11 cellular contexts compared by ENCODE assay signal in the genomic region with DNA sequence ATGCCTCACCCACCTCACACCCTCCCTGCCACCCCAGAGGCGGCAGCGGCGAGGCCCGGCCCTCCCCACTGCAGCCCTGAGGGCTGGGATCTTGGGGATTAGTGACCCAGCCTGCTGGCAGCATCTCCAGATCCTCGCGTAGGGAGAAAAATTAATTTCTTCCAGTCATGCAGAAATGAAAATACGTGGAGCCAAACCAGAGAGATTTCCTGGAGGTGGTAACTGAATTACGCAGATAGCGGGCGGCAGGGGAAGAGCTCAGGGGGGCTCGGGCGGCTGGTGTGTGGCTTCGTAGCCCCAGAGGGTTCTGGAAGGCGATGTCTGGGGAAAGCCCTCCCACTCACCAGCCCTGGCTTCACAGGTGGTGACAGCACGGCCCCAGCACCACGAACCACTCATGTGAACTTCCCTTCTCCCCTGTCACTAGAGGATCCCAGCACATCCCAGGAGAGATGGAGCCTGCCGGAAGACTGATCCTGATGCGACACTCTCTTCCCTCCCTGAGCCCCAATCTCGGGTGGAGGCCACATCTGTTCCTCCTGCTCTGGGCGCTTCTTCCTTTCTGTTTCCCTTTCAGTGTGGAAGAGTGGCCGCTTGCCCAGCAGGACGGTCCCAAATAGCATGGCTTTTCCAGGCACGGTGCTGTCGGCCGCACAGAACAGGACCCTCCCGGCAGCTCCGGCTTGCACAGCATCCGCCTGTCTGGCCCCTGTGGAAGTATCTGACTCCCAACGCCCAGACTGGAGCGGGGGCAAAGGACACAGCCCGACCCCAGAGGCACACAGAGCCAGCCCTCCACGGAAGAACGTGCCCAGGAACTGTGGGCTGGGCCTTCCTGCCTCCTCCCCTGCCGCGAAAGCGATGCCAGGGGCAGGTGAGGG. TPM values are rescaled to one million over a fixed set of nuclear protein-coding genes. Genes with fewer than 3 reads are reported as not detected.
DNase-seq lines count a peak whose midpoint lies in the region; ATAC-seq, FAIRE-seq and TF ChIP-seq lines count a peak whose summit lies in the region.
"Had no signal": no experiment of that assay in that cellular context is flagged by ENCODE, and none has a peak within 500 bp of the region (broad histone marks: within the 10 kb centered on the region; RNA-seq: fewer than 3 reads in every experiment).

No MANE protein-coding gene starts in this region.

- intact Hi-C loops in pancreas (cut with DNase I): loop anchor here in 1 of 3 donors (5.0 kb wide), 1 partner anchor 343 kb away; no protein-coding TSS in a partner anchor

- in situ Hi-C loops in ACHN (cut with HindIII; ENCODE audit: low pct_ligation_motif_present, low pct_unique_long_range_greater_than_20kb, low sequenced_read_pairs): no loop called here

- H3K27me3 ChIP-seq in BLaER1: peaks cover 32% of the 10 kb centered on the region
- H3K27me3 ChIP-seq in esophagus (ENCODE audit: control insufficient read depth in 1 of 2, insufficient read depth in 2 of 2, low read length in 2 of 2): peaks cover 0 to 13% of the 10 kb centered on the region in 2 donors
- no peaks in the 10 kb centered on the region for H3K27me3 ChIP-seq in pancreas

- no peak for FAIRE-seq in pancreas (lab: Jason Lieb, UNC)

- H3K4me1 ChIP-seq in BLaER1 (peaks cover 89% of the 10 kb centered on the region), esophagus (ENCODE audit: control insufficient read depth in 2 of 2, insufficient read depth in 2 of 2, low read length in 1 of 2) (peaks cover 9 to 10% of the 10 kb centered on the region in 2 donors), pancreas (peaks cover 0 to 17% (median 0%) of the 10 kb centered on the region in 3 donors)

- H3K4me3 ChIP-seq in BLaER1 (peak overlapping the region; percentile 81), esophagus (ENCODE audit: low read depth in 1 of 2, low read length in 2 of 2) (peak overlapping the region; percentile 26 to 31), pancreas (peak overlapping the region; percentile 61 to 76 (median 66))

- ATAC-seq in pancreas (peak; percentile 2 to 12 (median 8)), HG03095 (IDR thresholded peaks at IDR 0.05; ENCODE audit: unreplicated experiment) (no peak), GM21619 (IDR thresholded peaks at IDR 0.05; ENCODE audit: unreplicated experiment) (no peak)

- WGBS in esophagus, 2 donors: 13 to 26% methylated on average over 36 of the region's 36 CpGs
- WGBS in pancreas, 2 donors: 38 to 48% methylated on average over 36 of the region's 36 CpGs

- no peak for TF ChIP-seq CTCF in pancreas (IDR thresholded peaks at IDR 0.05)

- peak overlapping the region; percentile 99 for H3K4me2 ChIP-seq in BLaER1

- peak; percentile 33 for DNase-seq in NAMALWA (ENCODE audit: low spot score)
- DNase-seq in pancreas: peak in 2 of 6 donors; percentile 38 to 68
- no peak for DNase-seq in ACHN
- no peak for DNase-seq in NCI-H1694 treated with DMSO at 0.1 percent for 48 hours (lab: John Stamatoyannopoulos, UW)
- DNase-seq: activated CD4-positive, CD25-positive, alpha-beta regulatory T cell; NCI-H2107 had no signal

- H3K9me3 ChIP-seq in BLaER1: no peaks in the 10 kb centered on the region
- no peaks in the 10 kb centered on the region for H3K9me3 ChIP-seq in esophagus (ENCODE audit: control insufficient read depth in 2 of 2, insufficient read depth in 1 of 2, low read depth in 1 of 2, low read length in 1 of 2)
- no peaks in the 10 kb centered on the region for H3K9me3 ChIP-seq in pancreas

- peaks cover 93% of the 10 kb centered on the region for H4K20me1 ChIP-seq in BLaER1

- peak overlapping the region; percentile 84 for H3K9ac ChIP-seq in BLaER1

- H3K36me3 ChIP-seq in BLaER1: peaks cover 21% of the 10 kb centered on the region
- H3K36me3 ChIP-seq in esophagus (ENCODE audit: control insufficient read depth in 2 of 2, insufficient read depth in 2 of 2, low read length in 1 of 2): no peaks in the 10 kb centered on the region
- H3K36me3 ChIP-seq in pancreas: no peaks in the 10 kb centered on the region

- peak overlapping the region; percentile 93 for H3K27ac ChIP-seq in BLaER1
- peak overlapping the region in 1 of 2 donors; percentile 19 for H3K27ac ChIP-seq in esophagus (ENCODE audit: low read depth in 2 of 2, low read length in 1 of 2)
- H3K27ac ChIP-seq in pancreas: peak overlapping the region; percentile 8 to 88 (median 74)
- H3K27ac ChIP-seq: C4-2B had no signal

RNA-seq across cellular contexts. Expression of a gene that starts 37.8 kb away (rescaled TPM):
- polyA plus RNA-seq in esophagus (1 to 10 TPM in 1 of 2 donors, under 1 TPM in 1; 0.93 to 1.4 TPM), pancreas (10 to 100 TPM in 1 of 2 donors, 1 to 10 TPM in 1; 8.7 to 24.6 TPM)
- 10 to 100 TPM; 16.7 to 27.0 (median 21.9) TPM for total RNA-seq in pancreas

Comparison
In these comparisons a context has a peak if more than half of its experiments do, and no peak if none do; other contexts are left out.
1. H3K4me3 ChIP-seq: peak in every context shown above with its lines; median percentile 81 in BLaER1; 66 in pancreas; 28 in esophagus.
2. ATAC-seq: peak in pancreas (4 of 4); none in HG03095 (single experiment) and GM21619 (single experiment).
3. RNA of a gene that starts 37.8 kb away (polyA plus RNA-seq): 8.7 to 24.6 TPM in pancreas; 0.93 to 1.4 TPM in esophagus; every median in the first group is over 4 times any median in the second.